Comparison of ENCODE assay signal across 12 cellular contexts in genomic region chr4:12595986-12596385, GRCh38.
"Had no signal": no experiment of that assay in that cellular context is flagged by ENCODE, and none has a peak within 500 bp of the region (broad histone marks: within the 10 kb centered on the region; RNA-seq: fewer than 3 reads in every experiment).

No MANE protein-coding gene starts in this region.

- H3K9me3 ChIP-seq: testis had no signal

- H3K4me3 Mint-ChIP-seq: activated CD4-positive, alpha-beta memory T cell treated with anti-CD3 and anti-CD28 coated beads, Interleukin-2, amount 10 ng/mL, durations not matched to agents 7 days and 5 days; activated CD4-positive, alpha-beta T cell treated with anti-CD3 and anti-CD28 coated beads for 36 hours; activated T-helper 1 cell treated with anti-CD3 and anti-CD28 coated beads, Interleukin-12 subunit alpha, Interleukin-12 subunit beta, Interleukin-2, Interleukin-4 antibody, amounts not matched to agents 30 ng/mL and 10 ng/mL and 1 ng/mL, durations not matched to agents 14 hours and 24 hours and 36 hours; nephron progenitor cell; stimulated activated naive CD8-positive, alpha-beta T cell treated with anti-CD3 and anti-CD28 coated beads, Interleukin-15, amount 100 ng/mL, for 72 hours had no signal

- ATAC-seq: activated CD4-positive, alpha-beta T cell treated with anti-CD3 and anti-CD28 coated beads for 36 hours; left ventricle myocardium superior; stimulated activated naive CD8-positive, alpha-beta T cell treated with anti-CD3 and anti-CD28 coated beads, Interleukin-15, amount 100 ng/mL, for 72 hours had no signal

- H3K27me3 ChIP-seq: testis had no signal

- H3K4me1 ChIP-seq: testis had no signal

- H3K27ac Mint-ChIP-seq: activated CD4-positive, alpha-beta memory T cell treated with anti-CD3 and anti-CD28 coated beads, Interleukin-2, amount 10 ng/mL, durations not matched to agents 7 days and 5 days; activated CD4-positive, alpha-beta T cell treated with anti-CD3 and anti-CD28 coated beads for 36 hours; activated T-helper 1 cell treated with anti-CD3 and anti-CD28 coated beads, Interleukin-12 subunit alpha, Interleukin-12 subunit beta, Interleukin-2, Interleukin-4 antibody, amounts not matched to agents 30 ng/mL and 10 ng/mL and 1 ng/mL, durations not matched to agents 14 hours and 24 hours and 36 hours; nephron progenitor cell; stimulated activated naive CD8-positive, alpha-beta T cell treated with anti-CD3 and anti-CD28 coated beads, Interleukin-15, amount 100 ng/mL, for 72 hours had no signal

- H3K27me3 Mint-ChIP-seq: activated CD4-positive, alpha-beta memory T cell treated with anti-CD3 and anti-CD28 coated beads, Interleukin-2, amount 10 ng/mL, durations not matched to agents 7 days and 5 days; activated CD4-positive, alpha-beta T cell treated with anti-CD3 and anti-CD28 coated beads for 36 hours; stimulated activated naive CD8-positive, alpha-beta T cell treated with anti-CD3 and anti-CD28 coated beads, Interleukin-15, amount 100 ng/mL, for 72 hours had no signal

- H3K27ac ChIP-seq: testis had no signal

- DNase-seq: activated CD4-positive, alpha-beta memory T cell treated with anti-CD3 and anti-CD28 coated beads, Interleukin-2, amount 10 ng/mL, durations not matched to agents 7 days and 5 days; activated CD4-positive, alpha-beta T cell treated with anti-CD3 and anti-CD28 coated beads for 36 hours; activated naive CD4-positive, alpha-beta T cell; aorta; left ventricle myocardium superior; mesenchymal stem cell; nephron progenitor cell; stimulated activated CD4-positive, alpha-beta T cell treated with anti-CD3 and anti-CD28 coated beads, Interleukin-15, amount 100 ng/mL, for 24 hours; stimulated activated CD4-positive, alpha-beta T cell treated with anti-CD3 and anti-CD28 coated beads, Interleukin-4, amount 100 ng/mL, for 4 hours; stimulated activated naive CD8-positive, alpha-beta T cell treated with anti-CD3 and anti-CD28 coated beads, Interleukin-15, amount 100 ng/mL, for 72 hours; testis had no signal

- H3K4me1 Mint-ChIP-seq: activated CD4-positive, alpha-beta memory T cell treated with anti-CD3 and anti-CD28 coated beads, Interleukin-2, amount 10 ng/mL, durations not matched to agents 7 days and 5 days; activated CD4-positive, alpha-beta T cell treated with anti-CD3 and anti-CD28 coated beads for 36 hours; nephron progenitor cell; stimulated activated naive CD8-positive, alpha-beta T cell treated with anti-CD3 and anti-CD28 coated beads, Interleukin-15, amount 100 ng/mL, for 72 hours had no signal

- H3K4me3 ChIP-seq: testis had no signal
